Comparison of ENCODE assay signal across 1 cellular context in genomic region chr19:6476896-6477431, GRCh38.
TF ChIP-seq lines count a peak whose summit lies in the region.

No MANE protein-coding gene starts in this region.

TF ChIP-seq in SK-N-SH, 30 proteins besides CTCF, POLR2A, EP300 and RAD21 (continued from another document):
- TF ChIP-seq USF2 (IDR thresholded peaks at IDR 0.05; ENCODE audit: borderline replicate concordance, low read depth, low read length) = no peak
- no peak for TF ChIP-seq NRF1 (IDR thresholded peaks at IDR 0.05; ENCODE audit: low read depth, low read length)
- no peak for TF ChIP-seq MEF2A (IDR thresholded peaks at IDR 0.05; ENCODE audit: borderline replicate concordance, low read depth)
- no peak for TF ChIP-seq RFX5 (IDR thresholded peaks at IDR 0.05; ENCODE audit: low read length)
- TF ChIP-seq, protein P1, sequence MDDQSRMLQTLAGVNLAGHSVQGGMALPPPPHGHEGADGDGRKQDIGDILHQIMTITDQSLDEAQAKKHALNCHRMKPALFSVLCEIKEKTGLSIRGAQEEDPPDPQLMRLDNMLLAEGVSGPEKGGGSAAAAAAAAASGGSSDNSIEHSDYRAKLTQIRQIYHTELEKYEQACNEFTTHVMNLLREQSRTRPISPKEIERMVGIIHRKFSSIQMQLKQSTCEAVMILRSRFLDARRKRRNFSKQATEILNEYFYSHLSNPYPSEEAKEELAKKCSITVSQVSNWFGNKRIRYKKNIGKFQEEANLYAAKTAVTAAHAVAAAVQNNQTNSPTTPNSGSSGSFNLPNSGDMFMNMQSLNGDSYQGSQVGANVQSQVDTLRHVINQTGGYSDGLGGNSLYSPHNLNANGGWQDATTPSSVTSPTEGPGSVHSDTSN (IDR thresholded peaks at IDR 0.05) = no peak
